Comparison of ENCODE assay signal across 8 cellular contexts in the genomic region with DNA sequence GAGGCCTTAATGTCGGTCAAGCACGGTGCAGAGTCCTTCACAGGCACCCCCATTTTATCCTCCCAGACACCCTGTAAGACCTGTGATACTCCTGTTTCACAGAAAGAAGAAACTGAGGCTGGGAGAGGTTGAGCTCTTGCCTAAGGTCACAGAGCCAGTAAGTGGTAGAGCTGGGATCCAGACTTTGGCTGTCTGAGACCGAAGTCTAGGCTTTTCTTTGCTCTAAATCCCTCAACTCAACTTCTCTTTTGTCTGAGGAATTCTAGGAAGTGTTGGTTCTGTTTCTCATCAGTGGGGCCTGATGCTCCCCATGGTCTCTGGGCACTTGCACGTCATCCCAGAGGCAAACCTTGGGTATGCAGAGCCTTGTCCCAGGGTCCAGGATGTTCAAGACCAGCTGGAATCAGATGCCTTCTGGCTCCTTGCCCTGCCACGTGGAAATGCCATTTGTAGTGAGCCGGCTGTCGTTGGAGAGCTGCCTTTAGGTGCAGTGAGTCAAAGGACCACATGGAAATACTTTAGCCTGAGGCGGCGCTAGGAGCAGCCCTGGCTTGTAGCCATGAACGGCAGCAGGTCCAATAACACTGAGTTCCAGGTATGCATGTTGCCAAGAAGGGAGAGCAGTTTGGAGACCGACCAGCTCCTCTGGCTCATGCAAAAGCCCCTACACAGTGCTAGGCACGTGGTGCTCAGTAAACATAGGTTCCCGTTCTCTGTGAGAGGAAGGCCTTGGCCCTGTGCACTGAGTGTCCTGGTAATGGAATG.
DNase-seq lines count a peak whose midpoint lies in the region; ATAC-seq lines count a peak whose summit lies in the region.

No MANE protein-coding gene starts in this region.

- ATAC-seq in HG02571 (IDR thresholded peaks at IDR 0.05; ENCODE audit: unreplicated experiment), result no peak

- DNase-seq in DMS53 (lab: John Stamatoyannopoulos, UW) (peak; percentile 62), DMS53 treated with DMSO at 0.1 percent for 48 hours (lab: John Stamatoyannopoulos, UW; ENCODE audit: unreplicated experiment) (no peak), RKO (ENCODE audit: low spot score) (peak; percentile 49), glomerular visceral epithelial cell (ENCODE audit: extremely low spot score) (peak; percentile 77), stromal cell of bone marrow (ENCODE audit: low read depth) (peak; percentile 67), AML-193 (lab: John Stamatoyannopoulos, UW) (no peak)
- no peak for DNase-seq in activated CD4-positive, alpha-beta T cell treated with anti-CD3 and anti-CD28 coated beads for 48 hours

Comparison
In these comparisons a context has a peak if more than half of its experiments do, and no peak if none do; other contexts are left out.
1. DNase-seq: peak in DMS53 (single experiment), RKO (single experiment), glomerular visceral epithelial cell (single experiment) and stromal cell of bone marrow (single experiment); none in DMS53 treated with DMSO at 0.1 percent for 48 hours (single experiment), activated CD4-positive, alpha-beta T cell treated with anti-CD3 and anti-CD28 coated beads for 48 hours (single experiment) and AML-193 (0 of 2).